22 cellular contexts compared by ENCODE assay signal in genomic region chr1:7847599-7847998, GRCh38. TPM values are rescaled to one million over a fixed set of nuclear protein-coding genes. Genes with fewer than 3 reads are reported as not detected.
DNase-seq lines count a peak whose midpoint lies in the region; ATAC-seq and TF ChIP-seq lines count a peak whose summit lies in the region.
"Had no signal": no experiment of that assay in that cellular context is flagged by ENCODE, and none has a peak within 500 bp of the region (broad histone marks: within the 10 kb centered on the region; RNA-seq: fewer than 3 reads in every experiment).

No MANE protein-coding gene starts in this region.

- no peak overlapping the region; the same call in 1 of the 2 replicates for H3K27ac Mint-ChIP-seq in GM23338

- ATAC-seq in omental fat pad (ENCODE audit: low FRiP score) (peak; percentile 41), GM23338 (no peak), HG03457 (IDR thresholded peaks at IDR 0.05; ENCODE audit: unreplicated experiment) (no peak)
- ATAC-seq: body of pancreas, left colon, sciatic nerve had no signal

- no peak overlapping the region for H2AFZ ChIP-seq in GM23338

- H3K4me2 ChIP-seq in GM23338, result no peak overlapping the region
- H3K4me2 ChIP-seq: BLaER1 treated with 17β-estradiol and CSF1 and Interleukin-3, amounts not matched to agents 10 nM and 100 nM had no signal

- POLR2A ChIA-PET in BJ (lab: Charles Lee), result no interaction called here

- no peaks in the 10 kb centered on the region for H3F3A ChIP-seq in GM23338 (replicated peaks; ENCODE audit: low read depth)

- H3K27me3 ChIP-seq in BJ (ENCODE audit: control insufficient read depth, insufficient read depth, low read length), result no peaks in the 10 kb centered on the region
- H3K27me3 ChIP-seq in GM23338 (ENCODE audit: insufficient read depth), result no peaks in the 10 kb centered on the region
- H3K27me3 ChIP-seq: BLaER1 treated with 17β-estradiol and CSF1 and Interleukin-3, amounts not matched to agents 10 nM and 100 nM; body of pancreas; dorsolateral prefrontal cortex; testis had no signal

- no peaks in the 10 kb centered on the region; the same call in 2 of the 3 replicates for H3K36me3 Mint-ChIP-seq in GM23338 (ENCODE audit: low read depth)

- CTCF ChIA-PET in BJ (lab: Yijun Ruan, JAX), result no interaction called here

- peaks cover 5% of the 10 kb centered on the region for H3K27me3 Mint-ChIP-seq in GM23338 (ENCODE audit: insufficient read depth, low read depth, poor library complexity)

- H3K4me3 ChIP-seq in BJ (ENCODE audit: low read depth, low read length), result no peak overlapping the region
- H3K4me3 ChIP-seq in cardiac fibroblast (replicated peaks in 1 of 2; ENCODE audit: low read depth in 2 of 2, low read length in 2 of 2), result no peak overlapping the region
- no peak overlapping the region for H3K4me3 ChIP-seq in GM23338
- H3K4me3 ChIP-seq: BLaER1 treated with 17β-estradiol and CSF1 and Interleukin-3, amounts not matched to agents 10 nM and 100 nM; body of pancreas; dorsolateral prefrontal cortex; testis had no signal

- H3K4me3 Mint-ChIP-seq in GM23338, result no peak overlapping the region

- H4K20me1 ChIP-seq in GM23338 (replicated peaks; ENCODE audit: insufficient read depth), result no peaks in the 10 kb centered on the region
- H4K20me1 ChIP-seq: BLaER1 treated with 17β-estradiol and CSF1 and Interleukin-3, amounts not matched to agents 10 nM and 100 nM had no signal

- no peaks in the 10 kb centered on the region for H3K9me2 ChIP-seq in GM23338 (ENCODE audit: insufficient read depth)

- H3K27ac ChIP-seq in GM23338 (ENCODE audit: low read depth), result no peak overlapping the region
- H3K27ac ChIP-seq: BLaER1 treated with 17β-estradiol and CSF1 and Interleukin-3, amounts not matched to agents 10 nM and 100 nM; body of pancreas; dorsolateral prefrontal cortex; HL-60; neutrophil; testis had no signal

- peak; percentile 47 for DNase-seq in BJ (ENCODE audit: low read depth)
- DNase-seq in LHCN-M2 (ENCODE audit: low read depth), result peak; percentile 86
- DNase-seq in cardiac fibroblast (ENCODE audit: low read depth in 2 of 2), result peak; percentile 66 to 89
- no peak for DNase-seq in omental fat pad (ENCODE audit: low spot score)
- no peak for DNase-seq in MV-4-11 (lab: John Stamatoyannopoulos, UW)
- DNase-seq in GM23338 (ENCODE audit: low spot score), result no peak
- DNase-seq in hippocampal formation (lab: John Stamatoyannopoulos, UW), result no peak
- DNase-seq: activated effector memory CD4-positive, alpha-beta T cell treated with anti-CD3 and anti-CD28 coated beads, Interleukin-2, amount 50 U/mL, for 16 hours; body of pancreas; dorsolateral prefrontal cortex; left colon; NCI-H146; SHP77; stimulated activated CD4-positive, alpha-beta T cell treated with anti-CD3 and anti-CD28 coated beads, Interleukin-4, amount 100 ng/mL, for 24 hours; stimulated activated CD8-positive, alpha-beta memory T cell treated with anti-CD3 and anti-CD28 coated beads, Interleukin-4, amount 100 ng/mL, for 48 hours; T-helper 2 cell; testis had no signal

- H3K36me3 ChIP-seq in BJ (ENCODE audit: control insufficient read depth, insufficient read depth, low read length) (no peaks in the 10 kb centered on the region), GM23338 (ENCODE audit: insufficient read depth) (0 out of 2 replicates have a peak, but pooled peaks cover 10% of the 10 kb centered on the region)
- H3K36me3 ChIP-seq: BLaER1 treated with 17β-estradiol and CSF1 and Interleukin-3, amounts not matched to agents 10 nM and 100 nM; neutrophil had no signal

- TF ChIP-seq CTCF in BJ (IDR thresholded peaks at IDR 0.05; ENCODE audit: insufficient read depth, low read depth, low read length) (no peak), cardiac fibroblast (IDR thresholded peaks at IDR 0.05; ENCODE audit: low read depth, low read length) (no peak), omental fat pad (IDR thresholded peaks at IDR 0.05) (no peak), GM23338 (conservative IDR thresholded peaks at IDR 0.05; ENCODE audit: low read depth in 2 of 2) (no peak)

- peaks cover 1% of the 10 kb centered on the region; the same call in 2 of the 3 replicates for H3K4me1 Mint-ChIP-seq in GM23338

- no peaks in the 10 kb centered on the region for H3K9me3 Mint-ChIP-seq in GM23338

- H3K4me1 ChIP-seq in GM23338 (ENCODE audit: insufficient read depth), result no peaks in the 10 kb centered on the region
- H3K4me1 ChIP-seq: body of pancreas, testis had no signal

- H3K79me2 ChIP-seq in GM23338 (replicated peaks; ENCODE audit: insufficient read depth), result no peaks in the 10 kb centered on the region

TF ChIP-seq in GM23338, 12 proteins besides CTCF, POLR2A, EP300 and RAD21 (continues in another document):
- TF ChIP-seq STAT1 (IDR thresholded peaks at IDR 0.05; ENCODE audit: unreplicated experiment), result no peak
- TF ChIP-seq POLR2AphosphoS5 (IDR thresholded peaks at IDR 0.05; ENCODE audit: low read depth), result no peak
- no peak for TF ChIP-seq ZNF331 (CRISPR knock-in tag; IDR thresholded peaks at IDR 0.05; ENCODE audit: low read depth)
- TF ChIP-seq, protein P1, sequence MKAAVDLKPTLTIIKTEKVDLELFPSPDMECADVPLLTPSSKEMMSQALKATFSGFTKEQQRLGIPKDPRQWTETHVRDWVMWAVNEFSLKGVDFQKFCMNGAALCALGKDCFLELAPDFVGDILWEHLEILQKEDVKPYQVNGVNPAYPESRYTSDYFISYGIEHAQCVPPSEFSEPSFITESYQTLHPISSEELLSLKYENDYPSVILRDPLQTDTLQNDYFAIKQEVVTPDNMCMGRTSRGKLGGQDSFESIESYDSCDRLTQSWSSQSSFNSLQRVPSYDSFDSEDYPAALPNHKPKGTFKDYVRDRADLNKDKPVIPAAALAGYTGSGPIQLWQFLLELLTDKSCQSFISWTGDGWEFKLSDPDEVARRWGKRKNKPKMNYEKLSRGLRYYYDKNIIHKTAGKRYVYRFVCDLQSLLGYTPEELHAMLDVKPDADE (IDR thresholded peaks at IDR 0.05), result no peak
- TF ChIP-seq REST (IDR thresholded peaks at IDR 0.05; ENCODE audit: unreplicated experiment), result no peak
- TF ChIP-seq CREB1 (CRISPR knock-in tag; IDR thresholded peaks at IDR 0.05; ENCODE audit: low read depth), result no peak
- TF ChIP-seq NANOG (IDR thresholded peaks at IDR 0.05; ENCODE audit: borderline replicate concordance), result no peak
- no peak for TF ChIP-seq ZNF114 (CRISPR knock-in tag; IDR thresholded peaks at IDR 0.05)

RNA-seq across cellular contexts. Expression of gene UTS2, which starts 5.3 kb away (rescaled TPM):
- polyA plus RNA-seq in BJ (2011; rRNA removed) (not detected in 2 replicates), GM23338 (2016; fragmentation: Nextera tagmentation; extraction: Ambion mirVana) (not detected in 2 replicates)
- polyA minus RNA-seq in BJ (2011; rRNA and poly(A)+ RNA removed), result not detected in 2 replicates
- total RNA-seq in LHCN-M2 (2014; rRNA removed) (not detected in 2 replicates), omental fat pad (under 1 TPM in 1 of 4 donors, not detected in 3; 0.65 TPM)
- polyA plus RNA-seq in LHCN-M2 (2012), result not detected
- total RNA-seq in GM23338 (2014; rRNA removed; shearing (Covaris generic)), result not detected in 2 replicates
- total RNA-seq: body of pancreas, left colon, sciatic nerve, testis had no signal

Comparison
In these comparisons a context has a peak if more than half of its experiments do, and no peak if none do; other contexts are left out.
1. DNase-seq: peak in BJ (single experiment), LHCN-M2 (single experiment) and cardiac fibroblast (2 of 2); none in omental fat pad (single experiment), MV-4-11 (single experiment), GM23338 (single experiment) and hippocampal formation (0 of 2).